ENCODE assay signal across 1 cellular context in the genomic region with DNA sequence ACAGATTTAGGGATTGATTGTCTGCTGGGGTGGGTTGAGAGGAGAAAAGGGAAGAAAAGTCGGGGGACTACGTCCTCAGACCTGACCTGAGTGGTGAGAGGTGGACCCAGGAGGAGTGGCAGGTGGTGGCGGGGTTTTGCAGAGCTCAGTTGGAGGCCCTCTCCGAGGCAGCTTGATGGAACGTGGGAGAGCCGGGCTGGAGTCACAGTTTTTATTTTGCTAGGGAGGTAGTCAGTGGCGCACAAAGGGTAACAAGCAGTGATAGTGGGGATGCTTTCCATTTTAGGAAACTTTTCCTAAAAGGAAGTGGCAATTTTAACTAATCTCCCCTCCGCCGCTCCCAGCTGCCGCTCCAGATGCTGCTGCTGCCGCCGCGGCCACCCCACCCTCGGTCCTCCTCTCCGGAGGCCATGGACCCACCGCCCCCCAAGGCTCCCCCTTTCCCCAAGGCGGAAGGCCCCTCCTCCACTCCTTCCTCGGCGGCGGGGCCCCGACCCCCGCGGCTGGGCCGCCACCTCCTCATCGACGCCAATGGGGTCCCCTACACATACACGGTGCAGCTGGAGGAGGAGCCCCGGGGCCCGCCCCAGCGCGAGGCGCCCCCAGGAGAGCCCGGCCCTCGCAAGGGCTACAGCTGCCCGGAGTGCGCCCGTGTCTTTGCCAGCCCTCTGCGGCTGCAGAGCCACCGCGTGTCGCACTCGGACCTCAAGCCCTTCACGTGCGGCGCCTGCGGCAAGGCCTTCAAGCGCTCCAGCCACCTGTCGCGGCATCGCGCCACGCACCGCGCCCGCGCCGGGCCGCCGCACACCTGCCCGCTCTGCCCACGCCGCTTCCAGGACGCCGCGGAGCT.
TF ChIP-seq lines count a peak whose summit lies in the region.

No MANE protein-coding gene starts in this region.

TF ChIP-seq in GM23338, 12 proteins besides CTCF, POLR2A, EP300 and RAD21 (continued from another document):
- TF ChIP-seq, protein P1, sequence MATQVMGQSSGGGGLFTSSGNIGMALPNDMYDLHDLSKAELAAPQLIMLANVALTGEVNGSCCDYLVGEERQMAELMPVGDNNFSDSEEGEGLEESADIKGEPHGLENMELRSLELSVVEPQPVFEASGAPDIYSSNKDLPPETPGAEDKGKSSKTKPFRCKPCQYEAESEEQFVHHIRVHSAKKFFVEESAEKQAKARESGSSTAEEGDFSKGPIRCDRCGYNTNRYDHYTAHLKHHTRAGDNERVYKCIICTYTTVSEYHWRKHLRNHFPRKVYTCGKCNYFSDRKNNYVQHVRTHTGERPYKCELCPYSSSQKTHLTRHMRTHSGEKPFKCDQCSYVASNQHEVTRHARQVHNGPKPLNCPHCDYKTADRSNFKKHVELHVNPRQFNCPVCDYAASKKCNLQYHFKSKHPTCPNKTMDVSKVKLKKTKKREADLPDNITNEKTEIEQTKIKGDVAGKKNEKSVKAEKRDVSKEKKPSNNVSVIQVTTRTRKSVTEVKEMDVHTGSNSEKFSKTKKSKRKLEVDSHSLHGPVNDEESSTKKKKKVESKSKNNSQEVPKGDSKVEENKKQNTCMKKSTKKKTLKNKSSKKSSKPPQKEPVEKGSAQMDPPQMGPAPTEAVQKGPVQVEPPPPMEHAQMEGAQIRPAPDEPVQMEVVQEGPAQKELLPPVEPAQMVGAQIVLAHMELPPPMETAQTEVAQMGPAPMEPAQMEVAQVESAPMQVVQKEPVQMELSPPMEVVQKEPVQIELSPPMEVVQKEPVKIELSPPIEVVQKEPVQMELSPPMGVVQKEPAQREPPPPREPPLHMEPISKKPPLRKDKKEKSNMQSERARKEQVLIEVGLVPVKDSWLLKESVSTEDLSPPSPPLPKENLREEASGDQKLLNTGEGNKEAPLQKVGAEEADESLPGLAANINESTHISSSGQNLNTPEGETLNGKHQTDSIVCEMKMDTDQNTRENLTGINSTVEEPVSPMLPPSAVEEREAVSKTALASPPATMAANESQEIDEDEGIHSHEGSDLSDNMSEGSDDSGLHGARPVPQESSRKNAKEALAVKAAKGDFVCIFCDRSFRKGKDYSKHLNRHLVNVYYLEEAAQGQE (IDR thresholded peaks at IDR 0.05; ENCODE audit: unreplicated experiment), result no peak
- no peak for TF ChIP-seq EZH2 (IDR thresholded peaks at IDR 0.05; ENCODE audit: low read depth, unreplicated experiment)
- no peak for TF ChIP-seq JUNB (IDR thresholded peaks at IDR 0.05; ENCODE audit: unreplicated experiment)
- no peak for TF ChIP-seq ZNF331 (CRISPR knock-in tag; IDR thresholded peaks at IDR 0.05; ENCODE audit: low read depth)
TF ChIP-seq in GM23338: peak in this region for 0.
